Comparison of ENCODE assay signal across 9 cellular contexts in genomic region chr10:110074298-110074697, GRCh38.
DNase-seq lines count a peak whose midpoint lies in the region; ATAC-seq and TF ChIP-seq lines count a peak whose summit lies in the region.
"Had no signal": no experiment of that assay in that cellular context is flagged by ENCODE, and none has a peak within 500 bp of the region (broad histone marks: within the 10 kb centered on the region; RNA-seq: fewer than 3 reads in every experiment).

No MANE protein-coding gene starts in this region.

- H3K9me3 Mint-ChIP-seq in chondrocyte (ENCODE audit: low read depth) = no peaks in the 10 kb centered on the region
- no peaks in the 10 kb centered on the region for H3K9me3 Mint-ChIP-seq in nephron
- H3K9me3 Mint-ChIP-seq in neural progenitor cell = no peaks in the 10 kb centered on the region

- H3K4me1 Mint-ChIP-seq in chondrocyte (ENCODE audit: low read depth) (peaks cover 63% of the 10 kb centered on the region), nephron (peaks cover 72% of the 10 kb centered on the region), neural progenitor cell (peaks cover 50% of the 10 kb centered on the region)

- peaks cover 63% of the 10 kb centered on the region for H4K20me1 ChIP-seq in neural progenitor cell (ENCODE audit: low read depth)

- no peaks in the 10 kb centered on the region for H3K27me3 ChIP-seq in neural progenitor cell

- H3K36me3 Mint-ChIP-seq in chondrocyte (ENCODE audit: low read depth) (no peaks in the 10 kb centered on the region), nephron (ENCODE audit: low read depth) (no peaks in the 10 kb centered on the region), neural progenitor cell (peaks cover 2% of the 10 kb centered on the region)

- no peak for TF ChIP-seq CTCF in chondrocyte (IDR thresholded peaks at IDR 0.05)
- no peak for TF ChIP-seq CTCF in nephron (IDR thresholded peaks at IDR 0.05; ENCODE audit: unreplicated experiment in 3 of 3)
- no peak for TF ChIP-seq CTCF in neural progenitor cell (IDR thresholded peaks at IDR 0.05)

- ATAC-seq in HG03135 (IDR thresholded peaks at IDR 0.05; ENCODE audit: unreplicated experiment) = no peak
- ATAC-seq in GM21360 (IDR thresholded peaks at IDR 0.05; ENCODE audit: unreplicated experiment) = no peak
- ATAC-seq: Panc1 had no signal

- H3K4me1 ChIP-seq in neural progenitor cell = peaks cover 35% of the 10 kb centered on the region

- H2AFZ ChIP-seq in neural progenitor cell (replicated peaks) = no peak overlapping the region

- no peaks in the 10 kb centered on the region for H3K36me3 ChIP-seq in neural progenitor cell

- peaks cover 90% of the 10 kb centered on the region for H3K79me2 ChIP-seq in neural progenitor cell (ENCODE audit: low read depth)

- H3F3A ChIP-seq in neural progenitor cell (ENCODE audit: low read depth) = no peaks in the 10 kb centered on the region

- no peak overlapping the region for H3K4me3 ChIP-seq in neural progenitor cell

- H3K4me2 ChIP-seq in neural progenitor cell = no peak overlapping the region

- H3K9me3 ChIP-seq in neural progenitor cell (ENCODE audit: low read depth) = no peaks in the 10 kb centered on the region

- DNase-seq in Daoy (ENCODE audit: low read depth) (peak; percentile 6), MV-4-11 (lab: John Stamatoyannopoulos, UW) (peak; percentile 71), chondrocyte (ENCODE audit: low spot score) (no peak), hippocampal formation (lab: John Stamatoyannopoulos, UW) (no peak), neural progenitor cell (ENCODE audit: low spot score) (no peak)

- H3K4me3 Mint-ChIP-seq in chondrocyte (ENCODE audit: unreplicated experiment) (no peak overlapping the region), nephron (peak overlapping the region in 1 of 3 experiments; percentile 34), neural progenitor cell (no peak overlapping the region)

- H3K27ac Mint-ChIP-seq in chondrocyte (ENCODE audit: unreplicated experiment) (peak overlapping the region; percentile 91), nephron (peak overlapping the region; percentile 82 to 96 (median 95)), neural progenitor cell (no peak overlapping the region)

- H3K9ac ChIP-seq in neural progenitor cell = no peak overlapping the region

- H3K27me3 Mint-ChIP-seq in chondrocyte (ENCODE audit: low read depth) (no peaks in the 10 kb centered on the region), nephron (ENCODE audit: low read depth) (no peaks in the 10 kb centered on the region), neural progenitor cell (ENCODE audit: insufficient read depth, low read depth) (peaks cover 3% of the 10 kb centered on the region)

- no peak overlapping the region for H3K27ac ChIP-seq in neural progenitor cell

Comparison
In these comparisons a context has a peak if more than half of its experiments do, and no peak if none do; other contexts are left out.
1. DNase-seq: peak in Daoy (single experiment) and MV-4-11 (single experiment); none in chondrocyte (single experiment), hippocampal formation (0 of 2) and neural progenitor cell (single experiment).